Comparison of ENCODE assay signal across 19 cellular contexts in genomic region chr19:55482128-55482961, GRCh38. TPM values are rescaled to one million over a fixed set of nuclear protein-coding genes. Genes with fewer than 3 reads are reported as not detected.
DNase-seq lines count a peak whose midpoint lies in the region; ATAC-seq, FAIRE-seq and TF ChIP-seq lines count a peak whose summit lies in the region.
"Had no signal": no experiment of that assay in that cellular context is flagged by ENCODE, and none has a peak within 500 bp of the region (broad histone marks: within the 10 kb centered on the region; RNA-seq: fewer than 3 reads in every experiment).

No MANE protein-coding gene starts in this region.

- no peak overlapping the region for H3K4ac ChIP-seq in neuronal stem cell (ENCODE audit: low read length)

- RAD21 ChIA-PET in GM12878 (lab: Charles Lee; ENCODE audit: unreplicated experiment): no interaction called here

- 0 out of 2 replicates have a peak, but pooled peaks have one; percentile 6 for TF ChIP-seq POLR2A in GM12878 (IDR thresholded peaks at IDR 0.05; ENCODE audit: low read depth, low read length)

- WGBS in GM12878 (ENCODE audit: insufficient coverage, insufficient replicate concordance, low lambda C conversion rate, missing lambda C conversion rate): 97% methylated on average over 68 of the region's 87 CpGs
- WGBS in neuronal stem cell (ENCODE audit: extremely low coverage in 2 of 2, insufficient read length in 2 of 2, insufficient replicate concordance in 1 of 2), 2 donors: no CpG with 5 or more reads among the region's 87 CpGs
- WGBS in psoas muscle, 3 donors: 86 to 91% (median 88%) methylated on average over 68 to 87 of the region's 87 CpGs

- peaks cover 16% of the 10 kb centered on the region for H3K79me1 ChIP-seq in neuronal stem cell (ENCODE audit: low read depth, low read length)

- peak overlapping the region; percentile 90 for H2AK5ac ChIP-seq in neuronal stem cell (ENCODE audit: low read depth, low read length)

- peak overlapping the region; percentile 8 for H3K14ac ChIP-seq in neuronal stem cell (ENCODE audit: low read length)

- TF ChIP-seq EP300 in GM12878 (IDR thresholded peaks at IDR 0.05; ENCODE audit: borderline replicate concordance in 1 of 2, control insufficient read depth in 1 of 2, low read depth in 2 of 2, low read length in 2 of 2): no peak

- peak overlapping the region; percentile 49 for H2BK15ac ChIP-seq in neuronal stem cell (ENCODE audit: low read length)

- SMC1A ChIA-PET in GM12878 (lab: Charles Lee; ENCODE audit: uncharacterized antibody, unreplicated experiment): no interaction called here

- peaks cover 4% of the 10 kb centered on the region for H3K36me3 Mint-ChIP-seq in activated naive CD4-positive, alpha-beta T cell treated with anti-CD3 and anti-CD28 coated beads, Interleukin-2, amount 10 ng/mL, durations not matched to agents 7 days and 5 days

- H3K18ac ChIP-seq in neuronal stem cell (ENCODE audit: low read length): peak overlapping the region; percentile 57

- no peak for ATAC-seq in GM12878
- no peak for ATAC-seq in psoas muscle

- CTCF ChIA-PET in GM12878 (lab: Yijun Ruan, JAX): no interaction called here
- CTCF ChIA-PET in activated naive CD4-positive, alpha-beta T cell treated with anti-CD3 and anti-CD28 coated beads, Interleukin-2, amount 10 ng/mL, durations not matched to agents 7 days and 5 days (lab: Charles Lee): interaction anchor here (1.2 kb wide), 1 partner anchor 10 kb away, joined by 3 read pairs; no protein-coding TSS in a partner anchor

- FAIRE-seq in GM12878 (lab: Jason Lieb, UNC): no peak
- FAIRE-seq: G401.6 had no signal

- H3K27me3 Mint-ChIP-seq in activated naive CD4-positive, alpha-beta T cell treated with anti-CD3 and anti-CD28 coated beads, Interleukin-2, amount 10 ng/mL, durations not matched to agents 7 days and 5 days: peaks cover 8% of the 10 kb centered on the region

- H4K20me1 ChIP-seq in GM12878 (ENCODE audit: control insufficient read depth, insufficient read depth): no peaks in the 10 kb centered on the region

- no peak overlapping the region for H2AFZ ChIP-seq in GM12878 (ENCODE audit: control insufficient read depth, low read depth, low read length)
- H2AFZ ChIP-seq in neuronal stem cell (ENCODE audit: low read length): no peak overlapping the region

- TF ChIP-seq CTCF in GM12878 (IDR thresholded peaks at IDR 0.05 in 2 of 3, conservative IDR thresholded peaks at IDR 0.05 in 1 of 3; ENCODE audit: control insufficient read depth in 2 of 3, extremely low read depth in 1 of 3, insufficient read depth in 1 of 3, low read depth in 3 of 3, low read length in 3 of 3): no peak
- no peak for TF ChIP-seq CTCF in psoas muscle (IDR thresholded peaks at IDR 0.05)

- peak overlapping the region; percentile 43 for H4K8ac ChIP-seq in neuronal stem cell (ENCODE audit: low read depth, low read length)

- no peak overlapping the region for H3K9ac ChIP-seq in GM12878 (ENCODE audit: control insufficient read depth, insufficient read depth, low read length)
- H3K9ac ChIP-seq in neuronal stem cell (ENCODE audit: low read depth, low read length, poor library complexity): no peak overlapping the region

- DNase-seq in ELF-1 (ENCODE audit: low read depth, low spot score): peak; percentile 53
- DNase-seq in GM12878 (ENCODE audit: low read depth, low spot score): no peak
- DNase-seq in neuronal stem cell (ENCODE audit: low spot score): no peak
- no peak for DNase-seq in activated naive CD4-positive, alpha-beta T cell treated with anti-CD3 and anti-CD28 coated beads, Interleukin-2, amount 10 ng/mL, durations not matched to agents 7 days and 5 days
- DNase-seq in psoas muscle: no peak
- DNase-seq: AML-193, DMS 273 treated with DMSO at 0.1 percent for 48 hours, DND-41, HCEC 1CT, IMR-90, Karpas-422, NCI-H1417 treated with DMSO at 0.1 percent for 48 hours, NCI-H187 treated with DMSO at 0.1 percent for 48 hours, NCI-H2227 treated with DMSO at 0.1 percent for 48 hours, NCI-H524 treated with DMSO at 0.1 percent for 48 hours had no signal

- H3K9me3 Mint-ChIP-seq in activated naive CD4-positive, alpha-beta T cell treated with anti-CD3 and anti-CD28 coated beads, Interleukin-2, amount 10 ng/mL, durations not matched to agents 7 days and 5 days: no peaks in the 10 kb centered on the region

- no peak for TF ChIP-seq RAD21 in GM12878 (IDR thresholded peaks at IDR 0.05; ENCODE audit: insufficient read depth, low read depth, low read length)

- H4K91ac ChIP-seq in neuronal stem cell (ENCODE audit: low read depth, low read length, poor library complexity): peak overlapping the region; percentile 72

- in situ Hi-C loops in GM12878 (cut with MboI): no loop called here

- no peaks in the 10 kb centered on the region for H3K27me3 ChIP-seq in GM12878 (replicated peaks in 1 of 2; ENCODE audit: control insufficient read depth in 2 of 2, insufficient read depth in 2 of 2, low read length in 1 of 2)
- no peaks in the 10 kb centered on the region for H3K27me3 ChIP-seq in neuronal stem cell (ENCODE audit: control insufficient read depth in 3 of 3, insufficient read depth in 3 of 3, low read depth in 1 of 3, low read length in 3 of 3)
- peaks cover 0 to 6% (median 0%) of the 10 kb centered on the region in 3 donors for H3K27me3 ChIP-seq in psoas muscle (ENCODE audit: insufficient read depth in 3 of 3, low read length in 2 of 3)

- H3K4me3 Mint-ChIP-seq in activated naive CD4-positive, alpha-beta T cell treated with anti-CD3 and anti-CD28 coated beads, Interleukin-2, amount 10 ng/mL, durations not matched to agents 7 days and 5 days: no peak overlapping the region

- H2BK5ac ChIP-seq in neuronal stem cell (ENCODE audit: low read length): peak overlapping the region; percentile 24

- BruUV-seq in GM12878 (replicated peaks; lab: Mats Ljungman, UMichigan): no TSS peak

- no peak overlapping the region for H3K4me2 ChIP-seq in GM12878 (ENCODE audit: control insufficient read depth, insufficient read depth)
- H3K4me2 ChIP-seq in neuronal stem cell (ENCODE audit: insufficient read depth, low read length, poor library complexity, severe bottlenecking): peak overlapping the region; percentile 25

- H3K27ac ChIP-seq in GM12878 (ENCODE audit: control insufficient read depth, insufficient read depth): no peak overlapping the region
- H3K27ac ChIP-seq in neuronal stem cell (replicated peaks; ENCODE audit: low read length): no peak overlapping the region
- no peak overlapping the region for H3K27ac ChIP-seq in psoas muscle
- H3K27ac ChIP-seq: HL-60 had no signal

- H3K9me3 ChIP-seq in GM12878 (replicated peaks; ENCODE audit: control insufficient read depth, insufficient read depth, low read length): no peaks in the 10 kb centered on the region
- no peaks in the 10 kb centered on the region for H3K9me3 ChIP-seq in neuronal stem cell (replicated peaks in 1 of 2; ENCODE audit: control insufficient read depth in 2 of 2, insufficient read depth in 1 of 2, low read depth in 1 of 2, low read length in 2 of 2)
- no peaks in the 10 kb centered on the region for H3K9me3 ChIP-seq in psoas muscle

- intact Hi-C loops in GM12878 (cut with micrococcal nuclease; ENCODE audit: unreplicated experiment) (no loop called here), psoas muscle (cut with DNase I) (no loop called here)

- POLR2A ChIA-PET in GM12878 (lab: Charles Lee): no interaction called here

- H3K4me1 ChIP-seq in GM12878 (ENCODE audit: control insufficient read depth, insufficient read depth, low read length) (peaks cover 24% of the 10 kb centered on the region), neuronal stem cell (ENCODE audit: control insufficient read depth in 2 of 2, insufficient read depth in 1 of 2, low read depth in 1 of 2, low read length in 2 of 2) (peaks cover 21 to 25% of the 10 kb centered on the region in 2 donors), psoas muscle (peaks cover 20% of the 10 kb centered on the region)

- H2BK12ac ChIP-seq in neuronal stem cell (ENCODE audit: low read length): peak overlapping the region; percentile 84

- H3K4me3 ChIP-seq in GM12878 (no peak overlapping the region), neuronal stem cell (ENCODE audit: low read length in 2 of 2) (peak overlapping the region in 1 of 2 donors; percentile 42), psoas muscle (no peak overlapping the region)

- H3K27ac Mint-ChIP-seq in activated naive CD4-positive, alpha-beta T cell treated with anti-CD3 and anti-CD28 coated beads, Interleukin-2, amount 10 ng/mL, durations not matched to agents 7 days and 5 days: no peak overlapping the region

- H3K23ac ChIP-seq in neuronal stem cell (ENCODE audit: low read depth, low read length, poor library complexity): peak overlapping the region; percentile 93

- peaks cover 0 to 9% of the 10 kb centered on the region in 2 experiments; a peak in 2 of 4 replicates for H3K36me3 ChIP-seq in GM12878 (ENCODE audit: control insufficient read depth in 2 of 2, insufficient read depth in 2 of 2, low read length in 1 of 2)
- H3K36me3 ChIP-seq in neuronal stem cell (replicated peaks in 1 of 2; ENCODE audit: control insufficient read depth in 2 of 2, insufficient read depth in 2 of 2, low read length in 2 of 2): peaks cover 4 to 14% of the 10 kb centered on the region in 2 donors
- peaks cover 0 to 18% of the 10 kb centered on the region in 2 donors for H3K36me3 ChIP-seq in psoas muscle (ENCODE audit: insufficient read depth in 1 of 2, low read depth in 1 of 2)

- H3K4me1 Mint-ChIP-seq in activated naive CD4-positive, alpha-beta T cell treated with anti-CD3 and anti-CD28 coated beads, Interleukin-2, amount 10 ng/mL, durations not matched to agents 7 days and 5 days: peaks cover 33% of the 10 kb centered on the region

- H3K79me2 ChIP-seq in GM12878 (ENCODE audit: control insufficient read depth, insufficient read depth, low read length): peaks cover 6% of the 10 kb centered on the region

- no peak overlapping the region for H2BK120ac ChIP-seq in neuronal stem cell (ENCODE audit: low read depth, low read length)

RNA-seq across cellular contexts. Expression of gene NAT14, which starts 2.6 kb away (rescaled TPM):
- total RNA-seq in GM12878 (2013; cell fraction: nucleolus; rRNA removed): 6.6 and 9.7 TPM in 2 replicates
- total RNA-seq in GM12878 (2014; rRNA removed) (9.1 and 14.0 TPM in 2 replicates), GM12878 (2014; rRNA removed; fragmentation: Illumina TruSeq; extraction: Trizol) (6.8 TPM in 2 replicates), GM12878 (2021) (20.4 and 23.6 TPM in 2 replicates), psoas muscle (1 to 10 TPM; 2.6 to 6.3 (median 4.5) TPM)
- 5.5 TPM for polyA plus RNA-seq in GM12878 (2011; ENCODE audit: low read depth)
- polyA plus RNA-seq in GM12878 (2011; rRNA removed) (6.4 and 12.3 TPM in 2 replicates), GM12878 (2014; fragmentation: Illumina TruSeq; extraction: Trizol) (2.7 and 6.5 TPM in 2 replicates), GM12878 (2014; fragmentation: Nextera tagmentation; extraction: Ambion mirVana) (1 to 10 TPM in 1 of 2 experiments, under 1 TPM in 1; 0.87 to 4.7 TPM), GM12878 (2014; rRNA removed) (14.3 and 16.7 TPM in 2 replicates), GM12878 (2016; fragmentation: Nextera tagmentation; extraction: Ambion mirVana) (10 to 100 TPM in 1 of 2 experiments, 1 to 10 TPM in 1; 8.9 to 10.4 TPM), psoas muscle (1 to 10 TPM; 2.0 to 4.2 (median 3.6) TPM)
- 18.2 and 20.5 TPM in 2 replicates for polyA plus RNA-seq in GM12878 (2011; cell fraction: cytosol; rRNA removed)
- 56.0 and 56.6 TPM in 2 replicates for polyA plus RNA-seq in GM12878 (2011; cell fraction: nucleus; rRNA removed)
- polyA plus RNA-seq in GM12878 (2012): 14.0 and 17.1 TPM in 2 replicates
- 1.5 and 9.1 TPM in 2 replicates for polyA minus RNA-seq in GM12878 (2011; rRNA and poly(A)+ RNA removed)
- polyA minus RNA-seq in GM12878 (2011; cell fraction: cytosol; rRNA and poly(A)+ RNA removed): 2.1 and 2.9 TPM in 2 replicates
- 7.4 and 9.6 TPM in 2 replicates for polyA minus RNA-seq in GM12878 (2011; cell fraction: nucleus; rRNA and poly(A)+ RNA removed)
- 117 TPM for polyA plus RNA-seq in neuronal stem cell (2013, experiment 1 of 2)
- polyA plus RNA-seq in neuronal stem cell (2013, experiment 2 of 2): 115 TPM

RNA-seq across cellular contexts. Expression of gene SSC5D, which starts 5.9 kb away (rescaled TPM):
- 1.5 and 1.6 TPM in 2 replicates for total RNA-seq in GM12878 (2013; cell fraction: nucleolus; rRNA removed)
- 0.06 TPM in 1 of 2 replicates, not detected in the other for total RNA-seq in GM12878 (2014; rRNA removed)
- total RNA-seq in GM12878 (2014; rRNA removed; fragmentation: Illumina TruSeq; extraction: Trizol): 0.04 TPM in 1 of 2 replicates, not detected in the other
- 0.13 and 0.19 TPM in 2 replicates for total RNA-seq in GM12878 (2021)
- 0.08 TPM for polyA plus RNA-seq in GM12878 (2011; ENCODE audit: low read depth)
- 0.01 and 0.04 TPM in 2 replicates for polyA plus RNA-seq in GM12878 (2011; rRNA removed)
- polyA plus RNA-seq in GM12878 (2011; cell fraction: cytosol; rRNA removed): 0.02 and 0.03 TPM in 2 replicates
- 0.49 and 0.69 TPM in 2 replicates for polyA plus RNA-seq in GM12878 (2011; cell fraction: nucleus; rRNA removed)
- 0.08 and 0.12 TPM in 2 replicates for polyA plus RNA-seq in GM12878 (2012)
- 0.03 and 0.10 TPM in 2 replicates for polyA plus RNA-seq in GM12878 (2014; fragmentation: Illumina TruSeq; extraction: Trizol)
- not detected for polyA plus RNA-seq in GM12878 (2014; fragmentation: Nextera tagmentation; extraction: Ambion mirVana)
- polyA plus RNA-seq in GM12878 (2014; rRNA removed): 0.05 and 0.08 TPM in 2 replicates
- not detected for polyA plus RNA-seq in GM12878 (2016; fragmentation: Nextera tagmentation; extraction: Ambion mirVana)
- polyA minus RNA-seq in GM12878 (2011; rRNA and poly(A)+ RNA removed): 0.15 TPM in 1 of 2 replicates, not detected in the other
- not detected in 2 replicates for polyA minus RNA-seq in GM12878 (2011; cell fraction: cytosol; rRNA and poly(A)+ RNA removed)
- 0.36 and 0.77 TPM in 2 replicates for polyA minus RNA-seq in GM12878 (2011; cell fraction: nucleus; rRNA and poly(A)+ RNA removed)
- polyA plus RNA-seq in neuronal stem cell (2013, experiment 1 of 2): 0.89 TPM
- 0.94 TPM for polyA plus RNA-seq in neuronal stem cell (2013, experiment 2 of 2)
- 1 to 10 TPM; 1.2 to 4.6 (median 1.9) TPM for total RNA-seq in psoas muscle
- polyA plus RNA-seq in psoas muscle: under 1 TPM; 0.11 to 0.35 (median 0.16) TPM

RNA-seq across cellular contexts. Expression of gene ZNF628, which starts 5.9 kb away (rescaled TPM):
- 5.1 and 6.6 TPM in 2 replicates for total RNA-seq in GM12878 (2013; cell fraction: nucleolus; rRNA removed)
- 1.3 and 1.6 TPM in 2 replicates for total RNA-seq in GM12878 (2014; rRNA removed)
- total RNA-seq in GM12878 (2014; rRNA removed; fragmentation: Illumina TruSeq; extraction: Trizol): 0.18 and 0.31 TPM in 2 replicates
- total RNA-seq in GM12878 (2021): 9.2 and 11.3 TPM in 2 replicates
- polyA plus RNA-seq in GM12878 (2011; ENCODE audit: low read depth): 1.6 TPM
- polyA plus RNA-seq in GM12878 (2011; rRNA removed): 0.06 and 0.18 TPM in 2 replicates
- 0.16 and 0.87 TPM in 2 replicates for polyA plus RNA-seq in GM12878 (2011; cell fraction: cytosol; rRNA removed)
- polyA plus RNA-seq in GM12878 (2011; cell fraction: nucleus; rRNA removed): 2.8 and 4.7 TPM in 2 replicates
- polyA plus RNA-seq in GM12878 (2012): 5.9 and 6.2 TPM in 2 replicates
- 0.04 TPM in 1 of 2 replicates, not detected in the other for polyA plus RNA-seq in GM12878 (2014; fragmentation: Illumina TruSeq; extraction: Trizol)
- under 1 TPM in 1 of 2 experiments, not detected in 1; 0.04 TPM for polyA plus RNA-seq in GM12878 (2014; fragmentation: Nextera tagmentation; extraction: Ambion mirVana)
- 2.4 and 3.9 TPM in 2 replicates for polyA plus RNA-seq in GM12878 (2014; rRNA removed)
- 1 to 10 TPM; 1.6 to 1.7 TPM for polyA plus RNA-seq in GM12878 (2016; fragmentation: Nextera tagmentation; extraction: Ambion mirVana)
- polyA minus RNA-seq in GM12878 (2011; rRNA and poly(A)+ RNA removed): 0.29 and 0.77 TPM in 2 replicates
- 2.1 and 4.1 TPM in 2 replicates for polyA minus RNA-seq in GM12878 (2011; cell fraction: cytosol; rRNA and poly(A)+ RNA removed)
- polyA minus RNA-seq in GM12878 (2011; cell fraction: nucleus; rRNA and poly(A)+ RNA removed): 0.85 and 1.5 TPM in 2 replicates
- polyA plus RNA-seq in neuronal stem cell (2013, experiment 1 of 2): 8.4 TPM
- polyA plus RNA-seq in neuronal stem cell (2013, experiment 2 of 2): 8.7 TPM
- 10 to 100 TPM in 2 of 4 donors, 1 to 10 TPM in 2; 5.9 to 14.3 (median 11.5) TPM for total RNA-seq in psoas muscle
- 10 to 100 TPM; 11.8 to 12.4 (median 12.2) TPM for polyA plus RNA-seq in psoas muscle

RNA-seq across cellular contexts. Expression of gene C19orf85, which starts 17.8 kb away (rescaled TPM):
- total RNA-seq in GM12878 (2013; cell fraction: nucleolus; rRNA removed): not detected in 2 replicates
- total RNA-seq in GM12878 (2014; rRNA removed): not detected in 2 replicates
- total RNA-seq in GM12878 (2014; rRNA removed; fragmentation: Illumina TruSeq; extraction: Trizol): not detected in 2 replicates
- total RNA-seq in GM12878 (2021): not detected in 2 replicates
- polyA plus RNA-seq in GM12878 (2011; ENCODE audit: low read depth): not detected
- polyA plus RNA-seq in GM12878 (2011; rRNA removed): not detected in 2 replicates
- not detected in 2 replicates for polyA plus RNA-seq in GM12878 (2011; cell fraction: cytosol; rRNA removed)
- polyA plus RNA-seq in GM12878 (2011; cell fraction: nucleus; rRNA removed): not detected in 2 replicates
- not detected in 2 replicates for polyA plus RNA-seq in GM12878 (2012)
- not detected in 2 replicates for polyA plus RNA-seq in GM12878 (2014; fragmentation: Illumina TruSeq; extraction: Trizol)
- not detected for polyA plus RNA-seq in GM12878 (2014; fragmentation: Nextera tagmentation; extraction: Ambion mirVana)
- not detected in 2 replicates for polyA plus RNA-seq in GM12878 (2014; rRNA removed)
- not detected for polyA plus RNA-seq in GM12878 (2016; fragmentation: Nextera tagmentation; extraction: Ambion mirVana)
- not detected in 2 replicates for polyA minus RNA-seq in GM12878 (2011; rRNA and poly(A)+ RNA removed)
- not detected in 2 replicates for polyA minus RNA-seq in GM12878 (2011; cell fraction: cytosol; rRNA and poly(A)+ RNA removed)
- polyA minus RNA-seq in GM12878 (2011; cell fraction: nucleus; rRNA and poly(A)+ RNA removed): not detected in 2 replicates
- 2.1 TPM for polyA plus RNA-seq in neuronal stem cell (2013, experiment 1 of 2)
- polyA plus RNA-seq in neuronal stem cell (2013, experiment 2 of 2): 2.3 TPM
- not detected for total RNA-seq in psoas muscle
- polyA plus RNA-seq in psoas muscle: not detected
- total RNA-seq: HT1080, IMR-90, RPMI7951 had no signal
- polyA plus RNA-seq: IMR-90 had no signal

RNA-seq across cellular contexts. Expression of gene ISOC2, which starts 20.9 kb away (rescaled TPM):
- 14.8 and 15.0 TPM in 2 replicates for total RNA-seq in GM12878 (2013; cell fraction: nucleolus; rRNA removed)
- total RNA-seq in GM12878 (2014; rRNA removed) (214 and 238 TPM in 2 replicates), GM12878 (2014; rRNA removed; fragmentation: Illumina TruSeq; extraction: Trizol) (36.9 and 45.4 TPM in 2 replicates), GM12878 (2021) (87.7 and 94.2 TPM in 2 replicates), psoas muscle (10 to 100 TPM; 32.0 to 78.0 (median 48.1) TPM)
- 14.7 TPM for polyA plus RNA-seq in GM12878 (2011; ENCODE audit: low read depth)
- polyA plus RNA-seq in GM12878 (2011; rRNA removed) (12.1 and 40.3 TPM in 2 replicates), GM12878 (2014; fragmentation: Illumina TruSeq; extraction: Trizol) (4.7 and 24.1 TPM in 2 replicates), GM12878 (2014; fragmentation: Nextera tagmentation; extraction: Ambion mirVana) (1 to 10 TPM in 1 of 2 experiments, under 1 TPM in 1; 0.72 to 3.0 TPM), GM12878 (2014; rRNA removed) (140 and 192 TPM in 2 replicates), GM12878 (2016; fragmentation: Nextera tagmentation; extraction: Ambion mirVana) (10 to 100 TPM; 68.5 to 77.9 TPM), psoas muscle (100 to 1,000 TPM in 2 of 3 donors, 10 to 100 TPM in 1; 78.7 to 177 (median 109) TPM)
- polyA plus RNA-seq in GM12878 (2011; cell fraction: cytosol; rRNA removed): 75.5 and 131 TPM in 2 replicates
- polyA plus RNA-seq in GM12878 (2011; cell fraction: nucleus; rRNA removed): 108 and 125 TPM in 2 replicates
- 44.3 and 46.1 TPM in 2 replicates for polyA plus RNA-seq in GM12878 (2012)
- polyA minus RNA-seq in GM12878 (2011; rRNA and poly(A)+ RNA removed): 10.6 and 37.0 TPM in 2 replicates
- polyA minus RNA-seq in GM12878 (2011; cell fraction: cytosol; rRNA and poly(A)+ RNA removed): 17.6 and 19.5 TPM in 2 replicates
- 16.2 and 25.3 TPM in 2 replicates for polyA minus RNA-seq in GM12878 (2011; cell fraction: nucleus; rRNA and poly(A)+ RNA removed)
- polyA plus RNA-seq in neuronal stem cell (2013, experiment 1 of 2): 26.8 TPM
- 26.2 TPM for polyA plus RNA-seq in neuronal stem cell (2013, experiment 2 of 2)
